ENCODE assay signal across 19 cellular contexts in genomic region chr13:105097501-105097900, GRCh38.
DNase-seq lines count a peak whose midpoint lies in the region; ATAC-seq, FAIRE-seq and TF ChIP-seq lines count a peak whose summit lies in the region.
"Had no signal": no experiment of that assay in that cellular context is flagged by ENCODE, and none has a peak within 500 bp of the region (broad histone marks: within the 10 kb centered on the region; RNA-seq: fewer than 3 reads in every experiment).

No MANE protein-coding gene starts in this region.

- no peaks in the 10 kb centered on the region for H3K9me1 ChIP-seq in endothelial cell of umbilical vein (replicated peaks; ENCODE audit: control insufficient read depth, extremely low read depth, insufficient read depth, low read length)

- DNase-seq in SKM-1 treated with dmso at 0.1 percent for 144 hours (lab: John Stamatoyannopoulos, UW; ENCODE audit: unreplicated experiment) (peak; percentile 19), SKM-1 (lab: John Stamatoyannopoulos, UW; ENCODE audit: unreplicated experiment) (no peak), MV-4-11 (lab: John Stamatoyannopoulos, UW) (peak; percentile 8), endothelial cell of umbilical vein (ENCODE audit: low read depth, low spot score) (peak; percentile 4), Ammon's horn (ENCODE audit: low spot score) (no peak)
- no peak for DNase-seq in stimulated activated naive CD8-positive, alpha-beta T cell treated with anti-CD3 and anti-CD28 coated beads, Interleukin-15, amount 100 ng/mL, for 72 hours
- DNase-seq: ACHN; Calu3; CD8-positive, alpha-beta T cell; DMS79 treated with DMSO at 0.1 percent for 48 hours; EL; GM23248 had no signal

- no peak overlapping the region for H3K4me2 ChIP-seq in endothelial cell of umbilical vein (ENCODE audit: insufficient read depth, low read length)

- H3K27ac ChIP-seq in endothelial cell of umbilical vein (ENCODE audit: insufficient read depth, low read depth, low read length) = no peak overlapping the region
- H3K27ac ChIP-seq: BLaER1 treated with 17β-estradiol and CSF1 and Interleukin-3, amounts not matched to agents 10 nM and 100 nM; GM23248 had no signal

- dilution Hi-C loops in endothelial cell of umbilical vein (cut with MboI; ENCODE audit: extremely low pct_ligation_motif_present, low sequenced_read_pairs) = no loop called here

- TF ChIP-seq CTCF in endothelial cell of umbilical vein (IDR thresholded peaks at IDR 0.05; ENCODE audit: extremely low read depth in 1 of 2, insufficient read depth in 1 of 2, low read depth in 1 of 2, low read length in 2 of 2) = no peak

- H3K36me3 ChIP-seq in endothelial cell of umbilical vein (ENCODE audit: control insufficient read depth in 2 of 2, extremely low read depth in 1 of 2, insufficient read depth in 2 of 2, low read length in 2 of 2) = no peaks in the 10 kb centered on the region
- H3K36me3 ChIP-seq: BLaER1 treated with 17β-estradiol and CSF1 and Interleukin-3, amounts not matched to agents 10 nM and 100 nM; HAP-1 had no signal

- POLR2A ChIA-PET in endothelial cell of umbilical vein (lab: Charles Lee) = no interaction called here

- H4K20me1 ChIP-seq in endothelial cell of umbilical vein (replicated peaks; ENCODE audit: control insufficient read depth, extremely low read depth, insufficient read depth, low read length) = no peaks in the 10 kb centered on the region
- H4K20me1 ChIP-seq: BLaER1 treated with 17β-estradiol and CSF1 and Interleukin-3, amounts not matched to agents 10 nM and 100 nM had no signal

- H3K27ac Mint-ChIP-seq in stimulated activated naive CD8-positive, alpha-beta T cell treated with anti-CD3 and anti-CD28 coated beads, Interleukin-15, amount 100 ng/mL, for 72 hours = no peak overlapping the region
- H3K27ac Mint-ChIP-seq: B cell; CD8-positive, alpha-beta T cell; IgD-negative memory B cell had no signal

- no peaks in the 10 kb centered on the region for H3K27me3 ChIP-seq in endothelial cell of umbilical vein (ENCODE audit: control insufficient read depth in 2 of 2, insufficient read depth in 2 of 2, low read length in 2 of 2)
- H3K27me3 ChIP-seq: BLaER1 treated with 17β-estradiol and CSF1 and Interleukin-3, amounts not matched to agents 10 nM and 100 nM had no signal

- intact Hi-C loops in endothelial cell of umbilical vein (cut with micrococcal nuclease) = no loop called here

- no peak overlapping the region for H3K4me3 Mint-ChIP-seq in stimulated activated naive CD8-positive, alpha-beta T cell treated with anti-CD3 and anti-CD28 coated beads, Interleukin-15, amount 100 ng/mL, for 72 hours
- H3K4me3 Mint-ChIP-seq: B cell; CD8-positive, alpha-beta T cell; IgD-negative memory B cell had no signal

- H3K9ac ChIP-seq in endothelial cell of umbilical vein (replicated peaks; ENCODE audit: extremely low read depth, insufficient read depth, low read length) = no peak overlapping the region
- H3K9ac ChIP-seq: BLaER1 treated with 17β-estradiol and CSF1 and Interleukin-3, amounts not matched to agents 10 nM and 100 nM; GM23248 had no signal

- H3K4me1 Mint-ChIP-seq in stimulated activated naive CD8-positive, alpha-beta T cell treated with anti-CD3 and anti-CD28 coated beads, Interleukin-15, amount 100 ng/mL, for 72 hours = no peaks in the 10 kb centered on the region
- H3K4me1 Mint-ChIP-seq: B cell, IgD-negative memory B cell had no signal

- no peaks in the 10 kb centered on the region for H3K9me3 Mint-ChIP-seq in stimulated activated naive CD8-positive, alpha-beta T cell treated with anti-CD3 and anti-CD28 coated beads, Interleukin-15, amount 100 ng/mL, for 72 hours
- H3K9me3 Mint-ChIP-seq: CD8-positive, alpha-beta T cell; IgD-negative memory B cell had no signal

- no peaks in the 10 kb centered on the region for H3K27me3 Mint-ChIP-seq in stimulated activated naive CD8-positive, alpha-beta T cell treated with anti-CD3 and anti-CD28 coated beads, Interleukin-15, amount 100 ng/mL, for 72 hours
- H3K27me3 Mint-ChIP-seq: B cell, IgD-negative memory B cell had no signal

- no peak for ATAC-seq in stimulated activated naive CD8-positive, alpha-beta T cell treated with anti-CD3 and anti-CD28 coated beads, Interleukin-15, amount 100 ng/mL, for 72 hours
- ATAC-seq: CD8-positive, alpha-beta T cell; GM12878; HepG2 had no signal

- no TSS peak for BruUV-seq in endothelial cell of umbilical vein (replicated peaks; lab: Mats Ljungman, UMichigan)

- H2AFZ ChIP-seq in endothelial cell of umbilical vein (ENCODE audit: low read depth, low read length) = no peak overlapping the region
- H2AFZ ChIP-seq: GM23248 had no signal

- CTCF ChIA-PET in endothelial cell of umbilical vein (lab: Charles Lee) = interaction anchor here (0.9 kb wide), 1 partner anchor 12 kb away, joined by 3 read pairs; no protein-coding TSS in a partner anchor

- TF ChIP-seq POLR2A in endothelial cell of umbilical vein (IDR thresholded peaks at IDR 0.05; ENCODE audit: low read depth, low read length) = no peak

- no peaks in the 10 kb centered on the region for H3K9me3 ChIP-seq in endothelial cell of umbilical vein (replicated peaks; ENCODE audit: control insufficient read depth, insufficient read depth, low read length)
- H3K9me3 ChIP-seq: BLaER1 treated with 17β-estradiol and CSF1 and Interleukin-3, amounts not matched to agents 10 nM and 100 nM; HAP-1 had no signal

- H3K4me3 ChIP-seq in endothelial cell of umbilical vein (replicated peaks in 1 of 3; ENCODE audit: insufficient read depth in 1 of 3, low read depth in 1 of 3, low read length in 3 of 3) = no peak overlapping the region
- H3K4me3 ChIP-seq: BLaER1 treated with 17β-estradiol and CSF1 and Interleukin-3, amounts not matched to agents 10 nM and 100 nM; GM12878; GM23248; HAP-1 had no signal

- no peak for FAIRE-seq in endothelial cell of umbilical vein (lab: Jason Lieb, UNC)
- FAIRE-seq: A204.1, GM12878, HepG2 had no signal

- H3K79me2 ChIP-seq in endothelial cell of umbilical vein (ENCODE audit: control insufficient read depth, insufficient read depth, low read length) = no peaks in the 10 kb centered on the region

- H3K4me1 ChIP-seq in endothelial cell of umbilical vein (ENCODE audit: control insufficient read depth, extremely low read depth, insufficient read depth, low read length) = no peaks in the 10 kb centered on the region
- H3K4me1 ChIP-seq: HAP-1 had no signal

TF ChIP-seq in endothelial cell of umbilical vein, 7 proteins besides CTCF, POLR2A, EP300 and RAD21:
- TF ChIP-seq FOS (IDR thresholded peaks at IDR 0.05; ENCODE audit: borderline replicate concordance, insufficient read depth, low read length) (no peak), GATA2 (IDR thresholded peaks at IDR 0.05; ENCODE audit: insufficient read depth, insufficient read length, low read depth, low read length) (no peak), MAX (IDR thresholded peaks at IDR 0.05; ENCODE audit: insufficient read depth, insufficient read length) (no peak), POLR2AphosphoS5 (IDR thresholded peaks at IDR 0.05; ENCODE audit: insufficient read depth, low read depth, low read length) (no peak), JUN (IDR thresholded peaks at IDR 0.05; ENCODE audit: borderline replicate concordance, insufficient read depth, insufficient read length, low read depth) (no peak), EZH2 (IDR thresholded peaks at IDR 0.05; ENCODE audit: borderline replicate concordance, low read depth, low read length, severe bottlenecking) (no peak), MYC (IDR thresholded peaks at IDR 0.05; ENCODE audit: low read depth, low read length) (no peak)

Comparison
In these comparisons a context has a peak if more than half of its experiments do, and no peak if none do; other contexts are left out.
1. DNase-seq: peak in SKM-1 treated with dmso at 0.1 percent for 144 hours (single experiment), MV-4-11 (single experiment) and endothelial cell of umbilical vein (single experiment); none in SKM-1 (single experiment), stimulated activated naive CD8-positive, alpha-beta T cell treated with anti-CD3 and anti-CD28 coated beads, Interleukin-15, amount 100 ng/mL, for 72 hours (0 of 2) and Ammon's horn (single experiment).